In the genomic region with DNA sequence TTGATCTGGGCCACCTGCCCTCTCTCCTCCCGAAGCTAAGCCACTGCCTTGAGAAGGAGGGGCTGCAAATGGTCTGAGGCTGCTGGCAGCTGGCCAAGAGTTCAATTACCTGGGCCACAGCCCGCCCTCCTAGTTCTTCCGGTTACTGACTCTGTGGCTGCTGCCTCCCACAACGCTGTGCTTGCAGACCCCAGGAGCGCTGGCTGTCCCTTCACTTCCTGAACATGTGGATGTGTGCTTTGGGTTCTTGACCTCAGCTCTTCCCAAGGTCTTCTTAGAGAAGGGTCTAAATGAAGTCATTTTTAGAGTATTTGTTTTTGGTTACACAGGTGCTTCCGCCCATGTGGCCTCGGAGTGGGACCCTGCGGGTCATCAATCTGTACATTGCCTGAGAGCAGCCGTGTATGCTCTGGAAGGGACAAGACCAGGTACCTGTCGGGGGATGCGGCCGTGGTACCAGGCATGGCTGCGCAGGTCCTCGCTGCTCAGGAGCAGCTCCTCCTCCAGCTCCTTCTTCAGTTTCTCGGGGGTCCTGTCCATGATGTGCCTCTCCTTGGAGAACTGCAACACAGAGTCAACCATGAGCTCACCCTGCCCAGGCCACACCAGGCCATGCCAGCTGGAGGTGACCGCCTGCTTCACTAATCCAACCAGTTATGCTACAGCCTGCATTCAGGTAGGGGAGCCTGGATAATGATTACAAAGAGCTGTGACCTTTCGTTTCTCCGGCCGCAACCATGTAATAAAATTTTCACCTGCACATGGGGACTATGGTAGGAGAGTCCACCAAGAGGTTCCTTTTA, we compare ENCODE assay signal across 1 cellular context.
A peak's percentile ranks its signal among the peaks of the same experiment; 100 is the strongest.
TF ChIP-seq lines count a peak whose summit lies in the region.

No MANE protein-coding gene starts in this region.

TF ChIP-seq in HepG2, 621 proteins besides CTCF, POLR2A, EP300 and RAD21 (continued from another document and continues in another):
- TF ChIP-seq, protein P1, sequence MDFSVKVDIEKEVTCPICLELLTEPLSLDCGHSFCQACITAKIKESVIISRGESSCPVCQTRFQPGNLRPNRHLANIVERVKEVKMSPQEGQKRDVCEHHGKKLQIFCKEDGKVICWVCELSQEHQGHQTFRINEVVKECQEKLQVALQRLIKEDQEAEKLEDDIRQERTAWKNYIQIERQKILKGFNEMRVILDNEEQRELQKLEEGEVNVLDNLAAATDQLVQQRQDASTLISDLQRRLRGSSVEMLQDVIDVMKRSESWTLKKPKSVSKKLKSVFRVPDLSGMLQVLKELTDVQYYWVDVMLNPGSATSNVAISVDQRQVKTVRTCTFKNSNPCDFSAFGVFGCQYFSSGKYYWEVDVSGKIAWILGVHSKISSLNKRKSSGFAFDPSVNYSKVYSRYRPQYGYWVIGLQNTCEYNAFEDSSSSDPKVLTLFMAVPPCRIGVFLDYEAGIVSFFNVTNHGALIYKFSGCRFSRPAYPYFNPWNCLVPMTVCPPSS (IDR thresholded peaks at IDR 0.05): no peak
- no peak for TF ChIP-seq MTF1 (CRISPR knock-in tag; IDR thresholded peaks at IDR 0.05)
- no peak for TF ChIP-seq RELA (CRISPR knock-in tag; IDR thresholded peaks at IDR 0.05)
- no peak; the same call in 1 of the 2 replicates for TF ChIP-seq KLF6 (CRISPR knock-in tag; IDR thresholded peaks at IDR 0.05)
- no peak for TF ChIP-seq ZFYVE20 (CRISPR knock-in tag; IDR thresholded peaks at IDR 0.05; ENCODE audit: borderline replicate concordance, low read depth)
- peak; percentile 83; the same call in 1 of the 2 replicates for TF ChIP-seq ZBTB3 (CRISPR knock-in tag; IDR thresholded peaks at IDR 0.05; ENCODE audit: borderline replicate concordance, low read depth)
- TF ChIP-seq KLF16 (CRISPR knock-in tag; IDR thresholded peaks at IDR 0.05): peak in 1 of 2 experiments; percentile 63; a peak in 2 of 4 replicates
- TF ChIP-seq, protein P2, sequence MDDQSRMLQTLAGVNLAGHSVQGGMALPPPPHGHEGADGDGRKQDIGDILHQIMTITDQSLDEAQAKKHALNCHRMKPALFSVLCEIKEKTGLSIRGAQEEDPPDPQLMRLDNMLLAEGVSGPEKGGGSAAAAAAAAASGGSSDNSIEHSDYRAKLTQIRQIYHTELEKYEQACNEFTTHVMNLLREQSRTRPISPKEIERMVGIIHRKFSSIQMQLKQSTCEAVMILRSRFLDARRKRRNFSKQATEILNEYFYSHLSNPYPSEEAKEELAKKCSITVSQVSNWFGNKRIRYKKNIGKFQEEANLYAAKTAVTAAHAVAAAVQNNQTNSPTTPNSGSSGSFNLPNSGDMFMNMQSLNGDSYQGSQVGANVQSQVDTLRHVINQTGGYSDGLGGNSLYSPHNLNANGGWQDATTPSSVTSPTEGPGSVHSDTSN (CRISPR knock-in tag; IDR thresholded peaks at IDR 0.05; ENCODE audit: borderline replicate concordance): no peak; the same call in 1 of the 2 replicates
- no peak; the same call in 1 of the 2 replicates for TF ChIP-seq ZNF879 (CRISPR knock-in tag; IDR thresholded peaks at IDR 0.05)
- no peak for TF ChIP-seq KLF13 (CRISPR knock-in tag; IDR thresholded peaks at IDR 0.05)
- TF ChIP-seq, protein P3, sequence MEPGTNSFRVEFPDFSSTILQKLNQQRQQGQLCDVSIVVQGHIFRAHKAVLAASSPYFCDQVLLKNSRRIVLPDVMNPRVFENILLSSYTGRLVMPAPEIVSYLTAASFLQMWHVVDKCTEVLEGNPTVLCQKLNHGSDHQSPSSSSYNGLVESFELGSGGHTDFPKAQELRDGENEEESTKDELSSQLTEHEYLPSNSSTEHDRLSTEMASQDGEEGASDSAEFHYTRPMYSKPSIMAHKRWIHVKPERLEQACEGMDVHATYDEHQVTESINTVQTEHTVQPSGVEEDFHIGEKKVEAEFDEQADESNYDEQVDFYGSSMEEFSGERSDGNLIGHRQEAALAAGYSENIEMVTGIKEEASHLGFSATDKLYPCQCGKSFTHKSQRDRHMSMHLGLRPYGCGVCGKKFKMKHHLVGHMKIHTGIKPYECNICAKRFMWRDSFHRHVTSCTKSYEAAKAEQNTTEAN (CRISPR knock-in tag; conservative IDR thresholded peaks at IDR 0.05): no peak
- no peak for TF ChIP-seq ONECUT2 (CRISPR knock-in tag; IDR thresholded peaks at IDR 0.05)
- peak; percentile 57; the same call in 1 of the 2 replicates for TF ChIP-seq ZNF782 (CRISPR knock-in tag; IDR thresholded peaks at IDR 0.05; ENCODE audit: borderline replicate concordance)
- TF ChIP-seq SNAI1 (CRISPR knock-in tag; IDR thresholded peaks at IDR 0.05; ENCODE audit: borderline replicate concordance): no peak
- peak; percentile 61; the same call in 1 of the 2 replicates for TF ChIP-seq ZNF12 (CRISPR knock-in tag; IDR thresholded peaks at IDR 0.05)
- no peak for TF ChIP-seq NBN (conservative IDR thresholded peaks at IDR 0.05)
- TF ChIP-seq, protein P4, sequence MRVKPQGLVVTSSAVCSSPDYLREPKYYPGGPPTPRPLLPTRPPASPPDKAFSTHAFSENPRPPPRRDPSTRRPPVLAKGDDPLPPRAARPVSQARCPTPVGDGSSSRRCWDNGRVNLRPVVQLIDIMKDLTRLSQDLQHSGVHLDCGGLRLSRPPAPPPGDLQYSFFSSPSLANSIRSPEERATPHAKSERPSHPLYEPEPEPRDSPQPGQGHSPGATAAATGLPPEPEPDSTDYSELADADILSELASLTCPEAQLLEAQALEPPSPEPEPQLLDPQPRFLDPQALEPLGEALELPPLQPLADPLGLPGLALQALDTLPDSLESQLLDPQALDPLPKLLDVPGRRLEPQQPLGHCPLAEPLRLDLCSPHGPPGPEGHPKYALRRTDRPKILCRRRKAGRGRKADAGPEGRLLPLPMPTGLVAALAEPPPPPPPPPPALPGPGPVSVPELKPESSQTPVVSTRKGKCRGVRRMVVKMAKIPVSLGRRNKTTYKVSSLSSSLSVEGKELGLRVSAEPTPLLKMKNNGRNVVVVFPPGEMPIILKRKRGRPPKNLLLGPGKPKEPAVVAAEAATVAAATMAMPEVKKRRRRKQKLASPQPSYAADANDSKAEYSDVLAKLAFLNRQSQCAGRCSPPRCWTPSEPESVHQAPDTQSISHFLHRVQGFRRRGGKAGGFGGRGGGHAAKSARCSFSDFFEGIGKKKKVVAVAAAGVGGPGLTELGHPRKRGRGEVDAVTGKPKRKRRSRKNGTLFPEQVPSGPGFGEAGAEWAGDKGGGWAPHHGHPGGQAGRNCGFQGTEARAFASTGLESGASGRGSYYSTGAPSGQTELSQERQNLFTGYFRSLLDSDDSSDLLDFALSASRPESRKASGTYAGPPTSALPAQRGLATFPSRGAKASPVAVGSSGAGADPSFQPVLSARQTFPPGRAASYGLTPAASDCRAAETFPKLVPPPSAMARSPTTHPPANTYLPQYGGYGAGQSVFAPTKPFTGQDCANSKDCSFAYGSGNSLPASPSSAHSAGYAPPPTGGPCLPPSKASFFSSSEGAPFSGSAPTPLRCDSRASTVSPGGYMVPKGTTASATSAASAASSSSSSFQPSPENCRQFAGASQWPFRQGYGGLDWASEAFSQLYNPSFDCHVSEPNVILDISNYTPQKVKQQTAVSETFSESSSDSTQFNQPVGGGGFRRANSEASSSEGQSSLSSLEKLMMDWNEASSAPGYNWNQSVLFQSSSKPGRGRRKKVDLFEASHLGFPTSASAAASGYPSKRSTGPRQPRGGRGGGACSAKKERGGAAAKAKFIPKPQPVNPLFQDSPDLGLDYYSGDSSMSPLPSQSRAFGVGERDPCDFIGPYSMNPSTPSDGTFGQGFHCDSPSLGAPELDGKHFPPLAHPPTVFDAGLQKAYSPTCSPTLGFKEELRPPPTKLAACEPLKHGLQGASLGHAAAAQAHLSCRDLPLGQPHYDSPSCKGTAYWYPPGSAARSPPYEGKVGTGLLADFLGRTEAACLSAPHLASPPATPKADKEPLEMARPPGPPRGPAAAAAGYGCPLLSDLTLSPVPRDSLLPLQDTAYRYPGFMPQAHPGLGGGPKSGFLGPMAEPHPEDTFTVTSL (CRISPR knock-in tag; IDR thresholded peaks at IDR 0.05; ENCODE audit: borderline replicate concordance): peak; percentile 65; the same call in 1 of the 2 replicates
- TF ChIP-seq SMAD1 (CRISPR knock-in tag; IDR thresholded peaks at IDR 0.05; ENCODE audit: borderline replicate concordance, low read depth): 0 out of 2 replicates have a peak, but pooled peaks have one; percentile 45
- TF ChIP-seq, protein P5, sequence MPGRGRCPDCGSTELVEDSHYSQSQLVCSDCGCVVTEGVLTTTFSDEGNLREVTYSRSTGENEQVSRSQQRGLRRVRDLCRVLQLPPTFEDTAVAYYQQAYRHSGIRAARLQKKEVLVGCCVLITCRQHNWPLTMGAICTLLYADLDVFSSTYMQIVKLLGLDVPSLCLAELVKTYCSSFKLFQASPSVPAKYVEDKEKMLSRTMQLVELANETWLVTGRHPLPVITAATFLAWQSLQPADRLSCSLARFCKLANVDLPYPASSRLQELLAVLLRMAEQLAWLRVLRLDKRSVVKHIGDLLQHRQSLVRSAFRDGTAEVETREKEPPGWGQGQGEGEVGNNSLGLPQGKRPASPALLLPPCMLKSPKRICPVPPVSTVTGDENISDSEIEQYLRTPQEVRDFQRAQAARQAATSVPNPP (CRISPR knock-in tag; IDR thresholded peaks at IDR 0.05): peak; percentile 45; the same call in 1 of the 2 replicates
- TF ChIP-seq GFI1 (CRISPR knock-in tag; IDR thresholded peaks at IDR 0.05; ENCODE audit: borderline replicate concordance): peak; percentile 84
- TF ChIP-seq, protein P6, sequence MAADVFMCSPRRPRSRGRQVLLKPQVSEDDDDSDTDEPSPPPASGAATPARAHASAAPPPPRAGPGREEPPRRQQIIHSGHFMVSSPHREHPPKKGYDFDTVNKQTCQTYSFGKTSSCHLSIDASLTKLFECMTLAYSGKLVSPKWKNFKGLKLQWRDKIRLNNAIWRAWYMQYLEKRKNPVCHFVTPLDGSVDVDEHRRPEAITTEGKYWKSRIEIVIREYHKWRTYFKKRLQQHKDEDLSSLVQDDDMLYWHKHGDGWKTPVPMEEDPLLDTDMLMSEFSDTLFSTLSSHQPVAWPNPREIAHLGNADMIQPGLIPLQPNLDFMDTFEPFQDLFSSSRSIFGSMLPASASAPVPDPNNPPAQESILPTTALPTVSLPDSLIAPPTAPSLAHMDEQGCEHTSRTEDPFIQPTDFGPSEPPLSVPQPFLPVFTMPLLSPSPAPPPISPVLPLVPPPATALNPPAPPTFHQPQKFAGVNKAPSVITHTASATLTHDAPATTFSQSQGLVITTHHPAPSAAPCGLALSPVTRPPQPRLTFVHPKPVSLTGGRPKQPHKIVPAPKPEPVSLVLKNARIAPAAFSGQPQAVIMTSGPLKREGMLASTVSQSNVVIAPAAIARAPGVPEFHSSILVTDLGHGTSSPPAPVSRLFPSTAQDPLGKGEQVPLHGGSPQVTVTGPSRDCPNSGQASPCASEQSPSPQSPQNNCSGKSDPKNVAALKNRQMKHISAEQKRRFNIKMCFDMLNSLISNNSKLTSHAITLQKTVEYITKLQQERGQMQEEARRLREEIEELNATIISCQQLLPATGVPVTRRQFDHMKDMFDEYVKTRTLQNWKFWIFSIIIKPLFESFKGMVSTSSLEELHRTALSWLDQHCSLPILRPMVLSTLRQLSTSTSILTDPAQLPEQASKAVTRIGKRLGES (CRISPR knock-in tag; IDR thresholded peaks at IDR 0.05; ENCODE audit: borderline replicate concordance): no peak
- TF ChIP-seq ZC3H13 (CRISPR knock-in tag; IDR thresholded peaks at IDR 0.05): peak; percentile 61; the same call in 1 of the 2 replicates
- peak; percentile 85 for TF ChIP-seq HDAC2 (CRISPR knock-in tag; IDR thresholded peaks at IDR 0.05)
- TF ChIP-seq POGZ (CRISPR knock-in tag; IDR thresholded peaks at IDR 0.05): peak; percentile 75; the same call in 1 of the 2 replicates
- TF ChIP-seq, protein P7, sequence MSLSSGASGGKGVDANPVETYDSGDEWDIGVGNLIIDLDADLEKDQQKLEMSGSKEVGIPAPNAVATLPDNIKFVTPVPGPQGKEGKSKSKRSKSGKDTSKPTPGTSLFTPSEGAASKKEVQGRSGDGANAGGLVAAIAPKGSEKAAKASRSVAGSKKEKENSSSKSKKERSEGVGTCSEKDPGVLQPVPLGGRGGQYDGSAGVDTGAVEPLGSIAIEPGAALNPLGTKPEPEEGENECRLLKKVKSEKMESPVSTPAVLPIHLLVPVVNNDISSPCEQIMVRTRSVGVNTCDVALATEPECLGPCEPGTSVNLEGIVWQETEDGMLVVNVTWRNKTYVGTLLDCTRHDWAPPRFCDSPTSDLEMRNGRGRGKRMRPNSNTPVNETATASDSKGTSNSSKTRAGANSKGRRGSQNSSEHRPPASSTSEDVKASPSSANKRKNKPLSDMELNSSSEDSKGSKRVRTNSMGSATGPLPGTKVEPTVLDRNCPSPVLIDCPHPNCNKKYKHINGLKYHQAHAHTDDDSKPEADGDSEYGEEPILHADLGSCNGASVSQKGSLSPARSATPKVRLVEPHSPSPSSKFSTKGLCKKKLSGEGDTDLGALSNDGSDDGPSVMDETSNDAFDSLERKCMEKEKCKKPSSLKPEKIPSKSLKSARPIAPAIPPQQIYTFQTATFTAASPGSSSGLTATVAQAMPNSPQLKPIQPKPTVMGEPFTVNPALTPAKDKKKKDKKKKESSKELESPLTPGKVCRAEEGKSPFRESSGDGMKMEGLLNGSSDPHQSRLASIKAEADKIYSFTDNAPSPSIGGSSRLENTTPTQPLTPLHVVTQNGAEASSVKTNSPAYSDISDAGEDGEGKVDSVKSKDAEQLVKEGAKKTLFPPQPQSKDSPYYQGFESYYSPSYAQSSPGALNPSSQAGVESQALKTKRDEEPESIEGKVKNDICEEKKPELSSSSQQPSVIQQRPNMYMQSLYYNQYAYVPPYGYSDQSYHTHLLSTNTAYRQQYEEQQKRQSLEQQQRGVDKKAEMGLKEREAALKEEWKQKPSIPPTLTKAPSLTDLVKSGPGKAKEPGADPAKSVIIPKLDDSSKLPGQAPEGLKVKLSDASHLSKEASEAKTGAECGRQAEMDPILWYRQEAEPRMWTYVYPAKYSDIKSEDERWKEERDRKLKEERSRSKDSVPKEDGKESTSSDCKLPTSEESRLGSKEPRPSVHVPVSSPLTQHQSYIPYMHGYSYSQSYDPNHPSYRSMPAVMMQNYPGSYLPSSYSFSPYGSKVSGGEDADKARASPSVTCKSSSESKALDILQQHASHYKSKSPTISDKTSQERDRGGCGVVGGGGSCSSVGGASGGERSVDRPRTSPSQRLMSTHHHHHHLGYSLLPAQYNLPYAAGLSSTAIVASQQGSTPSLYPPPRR (CRISPR knock-in tag; IDR thresholded peaks at IDR 0.05; ENCODE audit: borderline replicate concordance): peak; percentile 75; the same call in 1 of the 2 replicates
- TF ChIP-seq HDAC1 (CRISPR knock-in tag; IDR thresholded peaks at IDR 0.05): peak; percentile 92
- TF ChIP-seq, protein P8, sequence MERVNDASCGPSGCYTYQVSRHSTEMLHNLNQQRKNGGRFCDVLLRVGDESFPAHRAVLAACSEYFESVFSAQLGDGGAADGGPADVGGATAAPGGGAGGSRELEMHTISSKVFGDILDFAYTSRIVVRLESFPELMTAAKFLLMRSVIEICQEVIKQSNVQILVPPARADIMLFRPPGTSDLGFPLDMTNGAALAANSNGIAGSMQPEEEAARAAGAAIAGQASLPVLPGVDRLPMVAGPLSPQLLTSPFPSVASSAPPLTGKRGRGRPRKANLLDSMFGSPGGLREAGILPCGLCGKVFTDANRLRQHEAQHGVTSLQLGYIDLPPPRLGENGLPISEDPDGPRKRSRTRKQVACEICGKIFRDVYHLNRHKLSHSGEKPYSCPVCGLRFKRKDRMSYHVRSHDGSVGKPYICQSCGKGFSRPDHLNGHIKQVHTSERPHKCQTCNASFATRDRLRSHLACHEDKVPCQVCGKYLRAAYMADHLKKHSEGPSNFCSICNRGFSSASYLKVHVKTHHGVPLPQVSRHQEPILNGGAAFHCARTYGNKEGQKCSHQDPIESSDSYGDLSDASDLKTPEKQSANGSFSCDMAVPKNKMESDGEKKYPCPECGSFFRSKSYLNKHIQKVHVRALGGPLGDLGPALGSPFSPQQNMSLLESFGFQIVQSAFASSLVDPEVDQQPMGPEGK (CRISPR knock-in tag; IDR thresholded peaks at IDR 0.05): peak; percentile 16; the same call in 1 of the 2 replicates
- TF ChIP-seq, protein P9, sequence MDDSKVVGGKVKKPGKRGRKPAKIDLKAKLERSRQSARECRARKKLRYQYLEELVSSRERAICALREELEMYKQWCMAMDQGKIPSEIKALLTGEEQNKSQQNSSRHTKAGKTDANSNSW (CRISPR knock-in tag; IDR thresholded peaks at IDR 0.05; ENCODE audit: borderline replicate concordance): no peak
- TF ChIP-seq HMG20B (CRISPR knock-in tag; conservative IDR thresholded peaks at IDR 0.05): 0 out of 2 replicates have a peak, but pooled peaks have one; percentile 33
- TF ChIP-seq ZNF75D (CRISPR knock-in tag; IDR thresholded peaks at IDR 0.05; ENCODE audit: borderline replicate concordance): no peak
